ENCODE assay signal across 8 cellular contexts in genomic region chr9:62816331-62816730, GRCh38.
DNase-seq lines count a peak whose midpoint lies in the region; ATAC-seq, FAIRE-seq and TF ChIP-seq lines count a peak whose summit lies in the region.
"Not testable (repeated sequence)": the region's sequence is repeated elsewhere in the genome, so short reads cannot be mapped to it uniquely, and the experiment has no call there.

No MANE protein-coding gene starts in this region.

- H4K5ac ChIP-seq in H9 (ENCODE audit: insufficient read length, low read depth, low read length): not testable (repeated sequence)

- not testable (repeated sequence) for H4K91ac ChIP-seq in H9 (ENCODE audit: insufficient read length, low read depth, low read length)

- H3K4ac ChIP-seq in H9 (ENCODE audit: low read depth, low read length): not testable (repeated sequence)

- DNase-seq in H9: peak; percentile 27
- DNase-seq in activated effector memory CD4-positive, alpha-beta T cell treated with anti-CD3 and anti-CD28 coated beads, Interleukin-2, amount 50 U/mL, for 16 hours: peak; percentile 63
- peak; percentile 30 for DNase-seq in endodermal cell
- peak; percentile 39 for DNase-seq in Right ventricle myocardium superior
- DNase-seq in right atrium auricular region (ENCODE audit: low spot score): peak; percentile 59
- DNase-seq in kidney: peak; percentile 59
- peak; percentile 85 for DNase-seq in osteocyte (ENCODE audit: extremely low spot score, unreplicated experiment)
- DNase-seq in aorta: peak; percentile 54 to 71

- not testable (repeated sequence) for H3K36me3 Mint-ChIP-seq in H9 (ENCODE audit: insufficient read depth in 1 of 3, low read depth in 3 of 3); endodermal cell (ENCODE audit: low read depth); osteocyte (ENCODE audit: unreplicated experiment)

- H2AFZ ChIP-seq in H9 (ENCODE audit: low read length): not testable (repeated sequence)

- H3K9ac ChIP-seq in H9 (ENCODE audit: extremely low read depth, insufficient read length, low read length); endodermal cell (ENCODE audit: extremely low read depth, low read length, poor library complexity, severe bottlenecking); kidney (ENCODE audit: low read length in 2 of 2): not testable (repeated sequence)

- not testable (repeated sequence) for H2BK20ac ChIP-seq in H9 (ENCODE audit: low read depth, low read length, poor library complexity, severe bottlenecking)

- not testable (repeated sequence) for H2BK15ac ChIP-seq in H9 (ENCODE audit: low read depth, low read length)

- not testable (repeated sequence) for H3K23ac ChIP-seq in H9 (ENCODE audit: insufficient read length, low read depth, low read length)

- H3K9me3 ChIP-seq in H9 (ENCODE audit: control insufficient read depth, low read depth, low read length); endodermal cell (ENCODE audit: control insufficient read depth, low read length); right atrium auricular region; kidney (ENCODE audit: control insufficient read depth in 1 of 2, low read length in 2 of 2); aorta (ENCODE audit: control insufficient read depth, low read length): not testable (repeated sequence)

- intact Hi-C loops in Right ventricle myocardium superior (cut with DNase I); kidney (cut with DNase I); aorta (cut with DNase I): not testable (repeated sequence)

- not testable (repeated sequence) for H3K79me1 ChIP-seq in H9 (ENCODE audit: insufficient read depth, low read depth, low read length, poor library complexity, severe bottlenecking)

- H3K14ac ChIP-seq in H9 (ENCODE audit: insufficient read depth, low read length): not testable (repeated sequence)

- H3K79me2 ChIP-seq in H9 (ENCODE audit: insufficient read depth, low read length): not testable (repeated sequence)

- not testable (repeated sequence) for H3K23me2 ChIP-seq in H9 (ENCODE audit: insufficient read length, low read depth, low read length, poor library complexity, severe bottlenecking)

- not testable (repeated sequence) for H2BK5ac ChIP-seq in H9 (ENCODE audit: insufficient read length, low read length)

- H3K27me3 Mint-ChIP-seq in H9 (ENCODE audit: low read depth) (peaks cover 86% of the 10 kb centered on the region), endodermal cell (ENCODE audit: insufficient read depth) (peaks cover 77% of the 10 kb centered on the region), osteocyte (ENCODE audit: unreplicated experiment) (peaks cover 17% of the 10 kb centered on the region)

- not testable (repeated sequence) for H3K4me1 ChIP-seq in H9 (ENCODE audit: insufficient read depth, low read length); endodermal cell (ENCODE audit: control insufficient read depth, insufficient read depth, low read length); right atrium auricular region; kidney (ENCODE audit: control insufficient read depth in 1 of 2, insufficient read depth in 1 of 2, low read depth in 1 of 2, low read length in 2 of 2); aorta (ENCODE audit: control insufficient read depth in 1 of 2, insufficient read depth in 2 of 2, low read length in 2 of 2)

- peaks cover 14% of the 10 kb centered on the region; the same call in 1 of the 2 replicates for H3K27me3 ChIP-seq in H9 (ENCODE audit: insufficient read depth, low read length)
- peaks cover 40% of the 10 kb centered on the region for H3K27me3 ChIP-seq in endodermal cell (ENCODE audit: control insufficient read depth, insufficient read depth, low read length, poor library complexity, severe bottlenecking)
- not testable (repeated sequence) for H3K27me3 ChIP-seq in right atrium auricular region; aorta (ENCODE audit: control insufficient read depth in 1 of 2, insufficient read depth in 2 of 2, low read length in 1 of 2)

- not testable (repeated sequence) for H3K18ac ChIP-seq in H9 (ENCODE audit: insufficient read length, low read depth, low read length)

- peaks cover 12 to 17% of the 10 kb centered on the region in 2 experiments for H3K9me3 Mint-ChIP-seq in H9
- peaks cover 10% of the 10 kb centered on the region for H3K9me3 Mint-ChIP-seq in endodermal cell
- H3K9me3 Mint-ChIP-seq in osteocyte (ENCODE audit: unreplicated experiment): not testable (repeated sequence)

- H4K20me1 ChIP-seq in H9 (ENCODE audit: control insufficient read depth, insufficient read depth, insufficient read length): not testable (repeated sequence)

- H3T11ph ChIP-seq in H9 (ENCODE audit: low read length): not testable (repeated sequence)

- not testable (repeated sequence) for H2BK120ac ChIP-seq in H9 (ENCODE audit: low read depth, low read length, poor library complexity, severe bottlenecking)

- FAIRE-seq in kidney (lab: Jason Lieb, UNC): not testable (repeated sequence)

- H3K27ac ChIP-seq in H9 (ENCODE audit: insufficient read length, low read depth, low read length); endodermal cell (ENCODE audit: low read depth, low read length); right atrium auricular region; kidney (ENCODE audit: low read depth in 2 of 2, low read length in 2 of 2); aorta (ENCODE audit: low read depth in 1 of 2, low read length in 2 of 2): not testable (repeated sequence)

- H2AK5ac ChIP-seq in H9 (ENCODE audit: insufficient read length, low read length): not testable (repeated sequence)

- not testable (repeated sequence) for H3K56ac ChIP-seq in H9 (ENCODE audit: insufficient read length, low read depth, low read length)

- not testable (repeated sequence) for H3K4me1 Mint-ChIP-seq in H9; endodermal cell; osteocyte (ENCODE audit: unreplicated experiment)

- not testable (repeated sequence) for H2BK12ac ChIP-seq in H9 (ENCODE audit: insufficient read length, low read depth, low read length)

- not testable (repeated sequence) for TF ChIP-seq CTCF in H9 (conservative IDR thresholded peaks at IDR 0.05); endodermal cell (conservative IDR thresholded peaks at IDR 0.05); right atrium auricular region (IDR thresholded peaks at IDR 0.05); kidney (IDR thresholded peaks at IDR 0.05; ENCODE audit: borderline replicate concordance, extremely low read depth, insufficient read depth); osteocyte (IDR thresholded peaks at IDR 0.05)

- not testable (repeated sequence) for ATAC-seq in Right ventricle myocardium superior (ENCODE audit: poor library complexity); aorta (ENCODE audit: low FRiP score)

- not testable (repeated sequence) for H4K8ac ChIP-seq in H9 (replicated peaks; ENCODE audit: insufficient read length, low read depth, low read length)

- not testable (repeated sequence) for H3K27ac Mint-ChIP-seq in H9; endodermal cell; osteocyte (ENCODE audit: unreplicated experiment)

- H3K4me3 ChIP-seq in endodermal cell (ENCODE audit: low read length); right atrium auricular region; kidney (ENCODE audit: low read length in 2 of 2); aorta (ENCODE audit: low read length in 2 of 2): not testable (repeated sequence)

- H3K36me3 ChIP-seq in endodermal cell (ENCODE audit: control insufficient read depth, insufficient read depth, low read length); right atrium auricular region; kidney (ENCODE audit: control insufficient read depth in 1 of 2, insufficient read depth in 2 of 2, low read length in 2 of 2); aorta (ENCODE audit: control insufficient read depth in 1 of 2, insufficient read depth in 2 of 2, low read length in 1 of 2): not testable (repeated sequence)

- not testable (repeated sequence) for H3K4me2 ChIP-seq in H9 (ENCODE audit: insufficient read depth, insufficient read length, low read length)

- H3K4me3 Mint-ChIP-seq in H9; endodermal cell; osteocyte (ENCODE audit: unreplicated experiment): not testable (repeated sequence)

Comparison
In these comparisons a context has a peak if more than half of its experiments do, and no peak if none do; other contexts are left out.
1. DNase-seq: peak in every context shown above with its lines; median percentile 85 in osteocyte; 63 in activated effector memory CD4-positive, alpha-beta T cell treated with anti-CD3 and anti-CD28 coated beads, Interleukin-2, amount 50 U/mL, for 16 hours; 62 in aorta; 59 in right atrium auricular region; 59 in kidney; 39 in Right ventricle myocardium superior; 30 in endodermal cell; 27 in H9.